Comparison of ENCODE assay signal across 3 cellular contexts in the genomic region with DNA sequence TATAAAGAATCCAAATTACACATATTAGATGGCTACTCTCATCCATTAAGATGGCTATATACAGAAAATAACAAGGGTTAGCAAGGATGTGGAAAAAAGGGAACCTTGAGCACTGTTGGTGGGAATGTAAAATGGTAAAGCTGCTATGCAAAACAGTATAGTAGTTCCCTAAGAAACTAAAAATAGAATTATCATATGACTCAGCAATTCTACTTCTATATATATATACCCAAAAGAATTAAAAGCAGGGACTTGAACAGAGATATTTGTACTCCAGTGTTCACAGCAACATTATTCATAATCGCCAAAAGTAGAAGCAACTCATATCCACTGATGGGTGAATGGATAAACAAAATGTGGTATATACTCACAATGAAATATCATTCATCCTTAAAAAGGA.
TF ChIP-seq lines count a peak whose summit lies in the region.

No MANE protein-coding gene starts in this region.

TF ChIP-seq in HepG2, 621 proteins besides CTCF, POLR2A, EP300 and RAD21:
- TF ChIP-seq MAFK (conservative IDR thresholded peaks at IDR 0.05 in 1 of 2, IDR thresholded peaks at IDR 0.05 in 1 of 2; ENCODE audit: low read length in 2 of 2): peak; percentile 2 to 52; a peak in 1 of 4 replicates
- peak; percentile 57 for TF ChIP-seq NFE2L2 (IDR thresholded peaks at IDR 0.05; ENCODE audit: low read length)
- no peak for TF ChIP-seq ZSCAN30 (CRISPR knock-in tag; IDR thresholded peaks at IDR 0.05)
TF ChIP-seq in HepG2: peak in this region for 2.

TF ChIP-seq in IMR-90, 13 proteins besides CTCF, POLR2A, EP300 and RAD21:
- TF ChIP-seq, protein P1, sequence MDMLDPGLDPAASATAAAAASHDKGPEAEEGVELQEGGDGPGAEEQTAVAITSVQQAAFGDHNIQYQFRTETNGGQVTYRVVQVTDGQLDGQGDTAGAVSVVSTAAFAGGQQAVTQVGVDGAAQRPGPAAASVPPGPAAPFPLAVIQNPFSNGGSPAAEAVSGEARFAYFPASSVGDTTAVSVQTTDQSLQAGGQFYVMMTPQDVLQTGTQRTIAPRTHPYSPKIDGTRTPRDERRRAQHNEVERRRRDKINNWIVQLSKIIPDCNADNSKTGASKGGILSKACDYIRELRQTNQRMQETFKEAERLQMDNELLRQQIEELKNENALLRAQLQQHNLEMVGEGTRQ (IDR thresholded peaks at IDR 0.05; ENCODE audit: low read depth, low read length): no peak
- TF ChIP-seq MXI1 (IDR thresholded peaks at IDR 0.05; ENCODE audit: borderline replicate concordance, low read depth, low read length): no peak
- no peak for TF ChIP-seq RFX5 (IDR thresholded peaks at IDR 0.05; ENCODE audit: low read depth, low read length)
- no peak for TF ChIP-seq MAZ (IDR thresholded peaks at IDR 0.05; ENCODE audit: borderline replicate concordance, low read depth, low read length)
- TF ChIP-seq FOS (IDR thresholded peaks at IDR 0.05; ENCODE audit: low read depth, low read length): no peak
- no peak for TF ChIP-seq CEBPB (IDR thresholded peaks at IDR 0.05; ENCODE audit: low read depth, low read length)
- no peak for TF ChIP-seq RCOR1 (IDR thresholded peaks at IDR 0.05; ENCODE audit: insufficient replicate concordance, low read length)
- peak; percentile 72 for TF ChIP-seq MAFK (IDR thresholded peaks at IDR 0.05; ENCODE audit: low read depth, low read length)
- TF ChIP-seq NFE2L2 (IDR thresholded peaks at IDR 0.05; ENCODE audit: low read depth, low read length): peak; percentile 74
- TF ChIP-seq, protein P2, sequence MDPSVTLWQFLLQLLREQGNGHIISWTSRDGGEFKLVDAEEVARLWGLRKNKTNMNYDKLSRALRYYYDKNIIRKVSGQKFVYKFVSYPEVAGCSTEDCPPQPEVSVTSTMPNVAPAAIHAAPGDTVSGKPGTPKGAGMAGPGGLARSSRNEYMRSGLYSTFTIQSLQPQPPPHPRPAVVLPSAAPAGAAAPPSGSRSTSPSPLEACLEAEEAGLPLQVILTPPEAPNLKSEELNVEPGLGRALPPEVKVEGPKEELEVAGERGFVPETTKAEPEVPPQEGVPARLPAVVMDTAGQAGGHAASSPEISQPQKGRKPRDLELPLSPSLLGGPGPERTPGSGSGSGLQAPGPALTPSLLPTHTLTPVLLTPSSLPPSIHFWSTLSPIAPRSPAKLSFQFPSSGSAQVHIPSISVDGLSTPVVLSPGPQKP (IDR thresholded peaks at IDR 0.05; ENCODE audit: borderline replicate concordance, low read depth, low read length): no peak

TF ChIP-seq in K562, 482 proteins besides CTCF, POLR2A, EP300 and RAD21:
- TF ChIP-seq MAFF (IDR thresholded peaks at IDR 0.05; ENCODE audit: low read length) (peak; percentile 24; the same call in 1 of the 2 replicates), NFE2 (IDR thresholded peaks at IDR 0.05; ENCODE audit: low read depth) (peak; percentile 24; the same call in 1 of the 2 replicates), ZNF316 (IDR thresholded peaks at IDR 0.05) (peak; percentile 67), TARDBP (IDR thresholded peaks at IDR 0.05) (no peak), C11orf30 (IDR thresholded peaks at IDR 0.05; ENCODE audit: low read depth) (peak; percentile 43; the same call in 1 of the 2 replicates), MAFG (tag; conservative IDR thresholded peaks at IDR 0.05) (peak; percentile 64)
